8 cellular contexts compared by ENCODE assay signal in the genomic region with DNA sequence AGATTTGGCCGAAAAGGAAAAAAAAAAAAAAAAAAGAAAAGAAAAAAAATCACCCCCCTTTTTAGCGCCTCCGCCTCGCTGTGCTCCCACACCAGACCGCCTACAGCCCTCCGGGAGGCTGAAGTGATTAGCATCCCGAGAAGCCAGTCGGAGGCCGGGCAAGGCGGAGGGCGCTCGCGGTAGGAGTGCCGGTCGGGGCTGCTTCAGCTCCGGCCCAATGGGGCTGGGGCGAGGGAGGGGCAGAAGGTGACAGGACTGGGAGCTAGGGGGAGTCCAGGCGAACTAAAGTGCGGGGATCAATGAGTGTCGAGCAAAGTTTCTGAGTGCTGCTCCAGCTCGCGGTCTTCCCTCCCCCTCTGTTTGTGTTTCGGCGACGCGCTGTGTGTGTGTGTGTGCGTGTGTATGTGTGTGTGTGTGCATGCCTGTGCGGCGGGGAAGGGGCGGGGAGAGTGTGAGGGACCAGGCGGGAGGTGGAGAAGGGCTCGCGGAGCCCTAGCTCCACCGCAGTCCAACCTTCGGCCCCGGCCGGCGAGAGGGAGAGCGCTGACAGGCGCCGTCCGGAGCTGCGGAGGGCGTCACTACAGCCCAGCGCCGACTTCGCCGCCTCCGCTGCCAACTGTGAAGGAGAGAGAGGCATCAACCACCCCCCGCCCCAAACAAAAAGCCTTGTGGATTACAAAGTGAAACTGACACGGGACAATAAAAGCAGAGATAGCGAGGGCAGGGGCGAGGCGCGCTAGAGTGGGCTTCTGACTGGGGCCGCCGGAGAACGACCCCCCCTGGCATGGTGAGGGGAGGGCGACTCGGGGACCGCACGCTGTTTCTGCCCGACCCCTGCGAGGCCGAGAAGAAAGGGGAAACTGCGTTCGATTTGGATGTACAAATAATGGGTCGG. TPM values are rescaled to one million over a fixed set of nuclear protein-coding genes. Genes with fewer than 3 reads are reported as not detected.
DNase-seq lines count a peak whose midpoint lies in the region; ATAC-seq, FAIRE-seq and TF ChIP-seq lines count a peak whose summit lies in the region.

A gene with protein sequence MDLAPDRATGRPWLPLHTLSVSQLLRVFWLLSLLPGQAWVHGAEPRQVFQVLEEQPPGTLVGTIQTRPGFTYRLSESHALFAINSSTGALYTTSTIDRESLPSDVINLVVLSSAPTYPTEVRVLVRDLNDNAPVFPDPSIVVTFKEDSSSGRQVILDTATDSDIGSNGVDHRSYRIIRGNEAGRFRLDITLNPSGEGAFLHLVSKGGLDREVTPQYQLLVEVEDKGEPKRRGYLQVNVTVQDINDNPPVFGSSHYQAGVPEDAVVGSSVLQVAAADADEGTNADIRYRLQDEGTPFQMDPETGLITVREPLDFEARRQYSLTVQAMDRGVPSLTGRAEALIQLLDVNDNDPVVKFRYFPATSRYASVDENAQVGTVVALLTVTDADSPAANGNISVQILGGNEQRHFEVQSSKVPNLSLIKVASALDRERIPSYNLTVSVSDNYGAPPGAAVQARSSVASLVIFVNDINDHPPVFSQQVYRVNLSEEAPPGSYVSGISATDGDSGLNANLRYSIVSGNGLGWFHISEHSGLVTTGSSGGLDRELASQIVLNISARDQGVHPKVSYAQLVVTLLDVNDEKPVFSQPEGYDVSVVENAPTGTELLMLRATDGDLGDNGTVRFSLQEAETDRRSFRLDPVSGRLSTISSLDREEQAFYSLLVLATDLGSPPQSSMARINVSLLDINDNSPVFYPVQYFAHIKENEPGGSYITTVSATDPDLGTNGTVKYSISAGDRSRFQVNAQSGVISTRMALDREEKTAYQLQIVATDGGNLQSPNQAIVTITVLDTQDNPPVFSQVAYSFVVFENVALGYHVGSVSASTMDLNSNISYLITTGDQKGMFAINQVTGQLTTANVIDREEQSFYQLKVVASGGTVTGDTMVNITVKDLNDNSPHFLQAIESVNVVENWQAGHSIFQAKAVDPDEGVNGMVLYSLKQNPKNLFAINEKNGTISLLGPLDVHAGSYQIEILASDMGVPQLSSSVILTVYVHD (N-terminal part only) (plus strand): TSS at position 280 of the 895 bp plus-strand sequence. CDS start 1,457 bp downstream, outside the sequence.

- intact Hi-C loops in dorsolateral prefrontal cortex (cut with DNase I) = loop anchor here (5.0 to 10.0 kb wide), 7 partner anchors 37 to 1290 kb away; no protein-coding TSS in a partner anchor

- TF ChIP-seq CTCF in A549 (IDR thresholded peaks at IDR 0.05) (no peak), dorsolateral prefrontal cortex (IDR thresholded peaks at IDR 0.05 in 54 of 56, conservative IDR thresholded peaks at IDR 0.05 in 2 of 56; ENCODE audit: low read depth in 1 of 56, partially characterized antibody in 56 of 56) (peak in 52 of 56 donors; percentile 17 to 68 (median 49))

- TF ChIP-seq EP300 in A549 (IDR thresholded peaks at IDR 0.05) = no peak

- H3K27me3 ChIP-seq in dorsolateral prefrontal cortex = peaks cover 0 to 22% (median 0%) of the 10 kb centered on the region in 45 donors

- H3K4me3 ChIP-seq in A549 = peak within 1 kb of the TSS; percentile 87
- peak within 1 kb of the TSS; percentile 65 to 96 (median 85) for H3K4me3 ChIP-seq in dorsolateral prefrontal cortex

- peak within 1 kb of the TSS; percentile 94 for H3K4me2 ChIP-seq in A549

- H3K4me1 ChIP-seq in A549 = peaks cover 7% of the 10 kb centered on the region; the same call in 2 of the 3 replicates

- TF ChIP-seq POLR2A in A549 (IDR thresholded peaks at IDR 0.05; ENCODE audit: low read length) = peak; percentile 13; the same call in 1 of the 2 replicates

- ATAC-seq in A549 (peak; percentile 80 to 91), GM18508 (IDR thresholded peaks at IDR 0.05; ENCODE audit: insufficient read depth, unreplicated experiment) (peak; percentile 65), HG02943 (IDR thresholded peaks at IDR 0.05; ENCODE audit: low read depth, unreplicated experiment) (peak; percentile 60)

- no peak for TF ChIP-seq RAD21 in A549 (conservative IDR thresholded peaks at IDR 0.05 in 1 of 2, IDR thresholded peaks at IDR 0.05 in 1 of 2)

- H3K27ac ChIP-seq in A549 (peak within 1 kb of the TSS; percentile 47 to 79; a peak in 5 of 6 replicates), dorsolateral prefrontal cortex (peak within 1 kb of the TSS; percentile 77 to 96 (median 92))

- no peak for FAIRE-seq in A549 (lab: Jason Lieb, UNC)

- POLR2A ChIA-PET in A549 (lab: Yijun Ruan, JAX) = interaction anchor here (0.9 kb wide), 1 partner anchor 421 kb away, joined by 3 read pairs; no protein-coding TSS in a partner anchor

- CTCF ChIA-PET in A549 (lab: Yijun Ruan, JAX) = interaction anchor here (0.6 to 2.7 kb wide), 2 partner anchors 101 to 436 kb away, joined by 3 to 25 read pairs; no protein-coding TSS in a partner anchor

- 2% methylated on average over 51 of the region's 68 CpGs for WGBS in A549 (ENCODE audit: missing lambda C conversion rate)

- H3K9me3 ChIP-seq in A549 = no peaks in the 10 kb centered on the region

- DNase-seq in A549 (ENCODE audit: low read depth in 1 of 2, low spot score in 1 of 2) (peak; percentile 67 to 88), NCI-H1930 (lab: John Stamatoyannopoulos, UW) (peak; percentile 6 to 38), UCSD-AML1 (lab: John Stamatoyannopoulos, UW; ENCODE audit: unreplicated experiment) (peak; percentile 71), dorsolateral prefrontal cortex (peak; percentile 39 to 93 (median 90)), left kidney (ENCODE audit: low read depth, low spot score) (peak; percentile 98)
- DNase-seq in stimulated activated CD4-positive, alpha-beta T cell treated with anti-CD3 and anti-CD28 coated beads, Interleukin-1b, Interleukin-23, amount 100 ng/mL, for 48 hours = peak; percentile 40

TF ChIP-seq in A549, 52 proteins besides CTCF, POLR2A, EP300 and RAD21 (continues in another document):
- TF ChIP-seq, protein P1, sequence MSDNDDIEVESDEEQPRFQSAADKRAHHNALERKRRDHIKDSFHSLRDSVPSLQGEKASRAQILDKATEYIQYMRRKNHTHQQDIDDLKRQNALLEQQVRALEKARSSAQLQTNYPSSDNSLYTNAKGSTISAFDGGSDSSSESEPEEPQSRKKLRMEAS (IDR thresholded peaks at IDR 0.05) = peak; percentile 65
- TF ChIP-seq, protein P2, sequence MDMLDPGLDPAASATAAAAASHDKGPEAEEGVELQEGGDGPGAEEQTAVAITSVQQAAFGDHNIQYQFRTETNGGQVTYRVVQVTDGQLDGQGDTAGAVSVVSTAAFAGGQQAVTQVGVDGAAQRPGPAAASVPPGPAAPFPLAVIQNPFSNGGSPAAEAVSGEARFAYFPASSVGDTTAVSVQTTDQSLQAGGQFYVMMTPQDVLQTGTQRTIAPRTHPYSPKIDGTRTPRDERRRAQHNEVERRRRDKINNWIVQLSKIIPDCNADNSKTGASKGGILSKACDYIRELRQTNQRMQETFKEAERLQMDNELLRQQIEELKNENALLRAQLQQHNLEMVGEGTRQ (IDR thresholded peaks at IDR 0.05) = no peak
- TF ChIP-seq HEYL (CRISPR knock-in tag; IDR thresholded peaks at IDR 0.05) (no peak), RFX5 (IDR thresholded peaks at IDR 0.05) (no peak), BHLHE40 (IDR thresholded peaks at IDR 0.05; ENCODE audit: low read depth, low read length) (no peak), SMC3 (IDR thresholded peaks at IDR 0.05) (no peak), HOXB5 (CRISPR knock-in tag; IDR thresholded peaks at IDR 0.05) (0 out of 2 replicates have a peak, but pooled peaks have one; percentile 16), EHF (CRISPR knock-in tag; IDR thresholded peaks at IDR 0.05) (no peak), FOSB (CRISPR knock-in tag; IDR thresholded peaks at IDR 0.05) (no peak), NPAS2 (CRISPR knock-in tag; IDR thresholded peaks at IDR 0.05; ENCODE audit: borderline replicate concordance) (no peak), MAZ (IDR thresholded peaks at IDR 0.05; ENCODE audit: borderline replicate concordance, low read depth, low read length) (no peak), HDAC2 (IDR thresholded peaks at IDR 0.05) (no peak), MAFK (IDR thresholded peaks at IDR 0.05; ENCODE audit: partially characterized antibody) (no peak)
- TF ChIP-seq, protein P3, sequence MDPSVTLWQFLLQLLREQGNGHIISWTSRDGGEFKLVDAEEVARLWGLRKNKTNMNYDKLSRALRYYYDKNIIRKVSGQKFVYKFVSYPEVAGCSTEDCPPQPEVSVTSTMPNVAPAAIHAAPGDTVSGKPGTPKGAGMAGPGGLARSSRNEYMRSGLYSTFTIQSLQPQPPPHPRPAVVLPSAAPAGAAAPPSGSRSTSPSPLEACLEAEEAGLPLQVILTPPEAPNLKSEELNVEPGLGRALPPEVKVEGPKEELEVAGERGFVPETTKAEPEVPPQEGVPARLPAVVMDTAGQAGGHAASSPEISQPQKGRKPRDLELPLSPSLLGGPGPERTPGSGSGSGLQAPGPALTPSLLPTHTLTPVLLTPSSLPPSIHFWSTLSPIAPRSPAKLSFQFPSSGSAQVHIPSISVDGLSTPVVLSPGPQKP (IDR thresholded peaks at IDR 0.05; ENCODE audit: low read depth, low read length) = no peak
- TF ChIP-seq, protein P4, sequence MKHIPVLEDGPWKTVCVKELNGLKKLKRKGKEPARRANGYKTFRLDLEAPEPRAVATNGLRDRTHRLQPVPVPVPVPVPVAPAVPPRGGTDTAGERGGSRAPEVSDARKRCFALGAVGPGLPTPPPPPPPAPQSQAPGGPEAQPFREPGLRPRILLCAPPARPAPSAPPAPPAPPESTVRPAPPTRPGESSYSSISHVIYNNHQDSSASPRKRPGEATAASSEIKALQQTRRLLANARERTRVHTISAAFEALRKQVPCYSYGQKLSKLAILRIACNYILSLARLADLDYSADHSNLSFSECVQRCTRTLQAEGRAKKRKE (CRISPR knock-in tag; IDR thresholded peaks at IDR 0.05; ENCODE audit: low read depth) = no peak
- TF ChIP-seq, protein P5, sequence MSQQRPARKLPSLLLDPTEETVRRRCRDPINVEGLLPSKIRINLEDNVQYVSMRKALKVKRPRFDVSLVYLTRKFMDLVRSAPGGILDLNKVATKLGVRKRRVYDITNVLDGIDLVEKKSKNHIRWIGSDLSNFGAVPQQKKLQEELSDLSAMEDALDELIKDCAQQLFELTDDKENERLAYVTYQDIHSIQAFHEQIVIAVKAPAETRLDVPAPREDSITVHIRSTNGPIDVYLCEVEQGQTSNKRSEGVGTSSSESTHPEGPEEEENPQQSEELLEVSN (IDR thresholded peaks at IDR 0.05; ENCODE audit: borderline replicate concordance, low read depth) = 0 out of 2 replicates have a peak, but pooled peaks have one; percentile 14

RNA-seq across cellular contexts. Expression of the gene that starts here (rescaled TPM):
- polyA plus RNA-seq in A549 (2011; rRNA removed) (1.1 and 1.4 TPM in 2 replicates), A549 (2017; fragmentation: RNase III; extraction: RNeasy Plus Mini Kit Qiagen cat#74134 plus additional on column Dnase treatment) (0.29 to 0.42 TPM (median 0.32 TPM) in 3 replicates)
- polyA plus RNA-seq in A549 (2012; cell fraction: cytosol; rRNA removed) = 0.19 and 0.22 TPM in 2 replicates
- polyA plus RNA-seq in A549 (2012; cell fraction: nucleus; rRNA removed) = 0.32 and 0.45 TPM in 2 replicates
- 2.8 and 7.1 TPM in 2 replicates for polyA minus RNA-seq in A549 (2011; rRNA and poly(A)+ RNA removed)
- total RNA-seq in dorsolateral prefrontal cortex = 10 to 100 TPM in 28 of 120 experiments, 1 to 10 TPM in 92; 3.9 to 15.1 (median 7.6) TPM

Comparison
In these comparisons a context has a peak if more than half of its experiments do, and no peak if none do; other contexts are left out.
1. Peak in every context shown above with its lines: DNase-seq, ATAC-seq, H3K4me3 ChIP-seq and H3K27ac ChIP-seq.
2. DNase-seq: peak in every context shown above with its lines; median percentile 98 in left kidney; 90 in dorsolateral prefrontal cortex; 78 in A549; 71 in UCSD-AML1; 40 in stimulated activated CD4-positive, alpha-beta T cell treated with anti-CD3 and anti-CD28 coated beads, Interleukin-1b, Interleukin-23, amount 100 ng/mL, for 48 hours; 22 in NCI-H1930.